ENCODE assay signal across 1 cellular context in genomic region chr12:113094738-113095137, GRCh38.
TF ChIP-seq lines count a peak whose summit lies in the region.

No MANE protein-coding gene starts in this region.

TF ChIP-seq in H1, 55 proteins besides CTCF, POLR2A, EP300 and RAD21:
- TF ChIP-seq EZH2 (IDR thresholded peaks at IDR 0.05; ENCODE audit: low read depth, low read length, severe bottlenecking) (no peak), MAFK (IDR thresholded peaks at IDR 0.05; ENCODE audit: low read depth, low read length) (no peak), ATF2 (IDR thresholded peaks at IDR 0.05; ENCODE audit: low read length) (no peak), BCL11A (IDR thresholded peaks at IDR 0.05; ENCODE audit: low read depth in 2 of 2, low read length in 2 of 2) (no peak), BACH1 (IDR thresholded peaks at IDR 0.05; ENCODE audit: low read length) (no peak), SIX5 (IDR thresholded peaks at IDR 0.05; ENCODE audit: low read depth, low read length) (no peak), SP2 (IDR thresholded peaks at IDR 0.05; ENCODE audit: low read length) (no peak), CTBP2 (IDR thresholded peaks at IDR 0.05; ENCODE audit: borderline replicate concordance, insufficient read depth, insufficient read length, low read length) (no peak), ATF3 (IDR thresholded peaks at IDR 0.05; ENCODE audit: insufficient read depth, low read depth, low read length) (no peak), POLR2AphosphoS5 (IDR thresholded peaks at IDR 0.05; ENCODE audit: low read depth, low read length) (no peak), CHD2 (IDR thresholded peaks at IDR 0.05; ENCODE audit: low read length) (no peak), PHF8 (conservative IDR thresholded peaks at IDR 0.05; ENCODE audit: low read depth, low read length) (no peak), TEAD4 (IDR thresholded peaks at IDR 0.05; ENCODE audit: low read depth, low read length) (no peak), KDM4A (IDR thresholded peaks at IDR 0.05; ENCODE audit: low read depth, low read length, severe bottlenecking) (no peak)
